ENCODE assay signal across 37 cellular contexts in genomic region chr2:95509408-95509807, GRCh38. TPM values are rescaled to one million over a fixed set of nuclear protein-coding genes. Genes with fewer than 3 reads are reported as not detected.
"Had no signal": no experiment of that assay in that cellular context is flagged by ENCODE, and none has a peak within 500 bp of the region (broad histone marks: within the 10 kb centered on the region; RNA-seq: fewer than 3 reads in every experiment).

No MANE protein-coding gene starts in this region.

- DNase-seq: Karpas-422, Kasumi-1, MG63, MM.1S, MV-4-11, NCI-H1048, NCI-H1092, NCI-H1092 treated with DMSO at 0.1 percent for 48 hours, NCI-H1105, NCI-H1105 treated with DMSO at 0.1 percent for 48 hours, NCI-H1417, NCI-H1417 treated with DMSO at 0.1 percent for 48 hours, NCI-H1436, NCI-H1436 treated with DMSO at 0.1 percent for 48 hours, NCI-H146, NCI-H1694, NCI-H1694 treated with DMSO at 0.1 percent for 48 hours, NCI-H187, NCI-H187 treated with DMSO at 0.1 percent for 48 hours, NCI-H1930, NCI-H2029, NCI-H2029 treated with DMSO at 0.1 percent for 48 hours, NCI-H2081, NCI-H2081 treated with DMSO at 0.1 percent for 48 hours, NCI-H2107, NCI-H2171, NCI-H2171 treated with DMSO at 0.1 percent for 48 hours, NCI-H2227 treated with DMSO at 0.1 percent for 48 hours, NCI-H226, NCI-H345, NCI-H446, NCI-H446 treated with DMSO at 0.1 percent for 48 hours, NCI-H510A, NCI-H510A treated with DMSO at 0.1 percent for 48 hours had no signal

- H3K27me3 ChIP-seq: MG63 had no signal

- H3K36me3 ChIP-seq: MG63 had no signal

- H3K9me3 ChIP-seq: MG63 had no signal

- H3K4me3 ChIP-seq: MG63 had no signal

RNA-seq across cellular contexts. Expression of gene TRIM43B, which starts 24.9 kb away (rescaled TPM):
- total RNA-seq: LHCN-M2, M059J, MCF 10A had no signal
